In the genomic region with DNA sequence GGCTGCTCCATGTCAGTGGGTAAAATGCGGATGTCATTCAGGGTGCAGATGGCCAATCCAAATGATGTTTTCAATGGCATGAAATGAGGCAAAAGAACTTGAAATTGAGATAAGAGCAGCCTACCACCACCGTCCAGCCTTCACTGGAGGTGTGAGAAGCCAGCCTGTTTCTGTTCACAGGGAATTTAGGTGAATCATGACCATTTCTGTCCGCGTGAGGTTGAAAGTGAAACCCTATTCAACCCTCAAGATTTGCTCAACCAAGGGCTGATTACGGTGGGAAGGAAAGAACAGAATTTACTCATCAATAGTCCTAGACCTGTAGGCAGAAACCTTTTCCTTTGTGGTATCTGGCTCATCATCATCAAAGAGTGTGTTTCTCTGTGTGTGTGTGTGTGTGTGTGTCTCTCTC, we compare ENCODE assay signal across 8 cellular contexts.
A peak's percentile ranks its signal among the peaks of the same experiment; 100 is the strongest.
DNase-seq lines count a peak whose midpoint lies in the region; ATAC-seq and TF ChIP-seq lines count a peak whose summit lies in the region.

No MANE protein-coding gene starts in this region.

- peak; percentile 9 for DNase-seq in activated CD4-positive, alpha-beta T cell treated with anti-CD3 and anti-CD28 coated beads for 1 hour
- no peak for DNase-seq in activated CD4-positive, alpha-beta T cell treated with anti-CD3 and anti-CD28 coated beads, Interleukin-2, amount 50 U/mL, for 1 hour
- DNase-seq in IMR-90 (peak; percentile 11), MV-4-11 (lab: John Stamatoyannopoulos, UW) (no peak), left lung (no peak), pons (ENCODE audit: low spot score) (no peak)
- DNase-seq in activated naive CD8-positive, alpha-beta T cell treated with anti-CD3 and anti-CD28 coated beads for 36 hours: peak; percentile 72

- no TSS peak for BruUV-seq in IMR-90 (replicated peaks; lab: Mats Ljungman, UMichigan)

- TF ChIP-seq CTCF in IMR-90 (conservative IDR thresholded peaks at IDR 0.05; ENCODE audit: low read depth, low read length) (no peak), left lung (IDR thresholded peaks at IDR 0.05) (no peak)

- intact Hi-C loops in IMR-90 (cut with micrococcal nuclease): no loop called here
- intact Hi-C loops in left lung (cut with DNase I): no loop called here

- H3K4me1 ChIP-seq in IMR-90 (ENCODE audit: control insufficient read depth, insufficient read depth, low read length): no peaks in the 10 kb centered on the region
- H3K4me1 ChIP-seq in left lung: no peaks in the 10 kb centered on the region

- in situ Hi-C loops in IMR-90 (cut with MboI; ENCODE audit: low sequenced_read_pairs): no loop called here

- no peak for TF ChIP-seq RAD21 in IMR-90 (IDR thresholded peaks at IDR 0.05; ENCODE audit: low read length)

- CTCF ChIA-PET in IMR-90 (lab: Yijun Ruan, JAX): no interaction called here

- no peak overlapping the region for H3K4ac ChIP-seq in IMR-90 (ENCODE audit: low read depth, low read length)

- H3K9me1 ChIP-seq in IMR-90 (ENCODE audit: insufficient read depth, low read length): no peaks in the 10 kb centered on the region

- WGBS in IMR-90 (ENCODE audit: extremely low coverage in 2 of 2, insufficient read length in 1 of 2), 2 experiments: no CpG with 5 or more reads among the region's 5 CpGs

- no peak overlapping the region for H2AK5ac ChIP-seq in IMR-90 (ENCODE audit: low read depth, low read length)

- dilution Hi-C loops in IMR-90 (cut with HindIII; ENCODE audit: low sequenced_read_pairs, unreplicated experiment): no loop called here

- H3K36me3 Mint-ChIP-seq in activated naive CD8-positive, alpha-beta T cell treated with anti-CD3 and anti-CD28 coated beads for 36 hours: peaks cover 7% of the 10 kb centered on the region
- H3K36me3 Mint-ChIP-seq in stimulated activated naive CD8-positive, alpha-beta T cell treated with anti-CD3 and anti-CD28 coated beads, Interleukin-15, Interleukin-2, amounts not matched to agents 100 ng/mL and 50 ng/mL, for 24 hours (ENCODE audit: low read depth): peaks cover 7% of the 10 kb centered on the region

- no peak overlapping the region for H2BK120ac ChIP-seq in IMR-90 (ENCODE audit: low read depth, low read length)

- H3K23ac ChIP-seq in IMR-90 (ENCODE audit: low read depth, low read length): no peak overlapping the region

- POLR2A ChIA-PET in IMR-90 (lab: Charles Lee; ENCODE audit: unreplicated experiment): no interaction called here

- H2BK5ac ChIP-seq in IMR-90 (ENCODE audit: low read depth, low read length, poor library complexity, severe bottlenecking): no peak overlapping the region

- H3K14ac ChIP-seq in IMR-90 (replicated peaks; ENCODE audit: low read depth, low read length): no peak overlapping the region

- H3K9me3 Mint-ChIP-seq in activated naive CD8-positive, alpha-beta T cell treated with anti-CD3 and anti-CD28 coated beads for 36 hours: peaks cover 8% of the 10 kb centered on the region
- H3K9me3 Mint-ChIP-seq in stimulated activated naive CD8-positive, alpha-beta T cell treated with anti-CD3 and anti-CD28 coated beads, Interleukin-15, Interleukin-2, amounts not matched to agents 100 ng/mL and 50 ng/mL, for 24 hours: peaks cover 11% of the 10 kb centered on the region

- no peak overlapping the region for H2AK9ac ChIP-seq in IMR-90 (replicated peaks; ENCODE audit: low read depth, low read length, poor library complexity)

- no peak for TF ChIP-seq POLR2A in IMR-90 (IDR thresholded peaks at IDR 0.05; ENCODE audit: low read depth, low read length)

- no peak overlapping the region for H2AFZ ChIP-seq in IMR-90 (replicated peaks; ENCODE audit: low read length, poor library complexity)

- no peak overlapping the region for H3K18ac ChIP-seq in IMR-90 (ENCODE audit: low read depth, low read length)

- H3K9ac ChIP-seq in IMR-90 (ENCODE audit: low read depth, low read length): no peak overlapping the region

- no peaks in the 10 kb centered on the region for H4K20me1 ChIP-seq in IMR-90 (ENCODE audit: insufficient read depth, low read length)

- H3K4me3 ChIP-seq in IMR-90 (ENCODE audit: insufficient read depth, low read depth, low read length) (no peak overlapping the region), left lung (no peak overlapping the region)

- no peak overlapping the region for H4K5ac ChIP-seq in IMR-90 (ENCODE audit: low read depth, low read length)

- peaks cover 15% of the 10 kb centered on the region for H3K27me3 Mint-ChIP-seq in activated naive CD8-positive, alpha-beta T cell treated with anti-CD3 and anti-CD28 coated beads for 36 hours
- no peaks in the 10 kb centered on the region for H3K27me3 Mint-ChIP-seq in stimulated activated naive CD8-positive, alpha-beta T cell treated with anti-CD3 and anti-CD28 coated beads, Interleukin-15, Interleukin-2, amounts not matched to agents 100 ng/mL and 50 ng/mL, for 24 hours

- no peak overlapping the region for H2BK20ac ChIP-seq in IMR-90 (ENCODE audit: low read depth, low read length)

- H4K91ac ChIP-seq in IMR-90 (ENCODE audit: insufficient read depth, low read depth, low read length): no peak overlapping the region

- H3K27me3 ChIP-seq in IMR-90 (ENCODE audit: control insufficient read depth, insufficient read depth, low read length): no peaks in the 10 kb centered on the region
- no peaks in the 10 kb centered on the region for H3K27me3 ChIP-seq in left lung

- H3K27ac ChIP-seq in IMR-90 (ENCODE audit: insufficient read depth, low read length): no peak overlapping the region
- H3K27ac ChIP-seq in left lung: no peak overlapping the region

- no peaks in the 10 kb centered on the region for H3K36me3 ChIP-seq in IMR-90 (ENCODE audit: control insufficient read depth, insufficient read depth, low read length)
- H3K36me3 ChIP-seq in left lung: no peaks in the 10 kb centered on the region

- no peak overlapping the region for H2BK15ac ChIP-seq in IMR-90 (ENCODE audit: low read depth, low read length)

- peak overlapping the region; percentile 67 for H3K27ac Mint-ChIP-seq in activated naive CD8-positive, alpha-beta T cell treated with anti-CD3 and anti-CD28 coated beads for 36 hours
- H3K27ac Mint-ChIP-seq in stimulated activated naive CD8-positive, alpha-beta T cell treated with anti-CD3 and anti-CD28 coated beads, Interleukin-15, Interleukin-2, amounts not matched to agents 100 ng/mL and 50 ng/mL, for 24 hours: peak overlapping the region; percentile 99

- no peaks in the 10 kb centered on the region for H3K79me1 ChIP-seq in IMR-90 (ENCODE audit: low read depth in 1 of 2, low read length in 2 of 2)

- H3K56ac ChIP-seq in IMR-90 (ENCODE audit: extremely low read depth, insufficient read depth, low read length): no peak overlapping the region

- no peak overlapping the region for H3K4me3 Mint-ChIP-seq in activated naive CD8-positive, alpha-beta T cell treated with anti-CD3 and anti-CD28 coated beads for 36 hours
- H3K4me3 Mint-ChIP-seq in stimulated activated naive CD8-positive, alpha-beta T cell treated with anti-CD3 and anti-CD28 coated beads, Interleukin-15, Interleukin-2, amounts not matched to agents 100 ng/mL and 50 ng/mL, for 24 hours: peak overlapping the region; percentile 54

- no peaks in the 10 kb centered on the region for H3K9me3 ChIP-seq in IMR-90 (ENCODE audit: control insufficient read depth, insufficient read depth, low read length)
- no peaks in the 10 kb centered on the region for H3K9me3 ChIP-seq in left lung

- peaks cover 32% of the 10 kb centered on the region for H3K4me1 Mint-ChIP-seq in activated naive CD8-positive, alpha-beta T cell treated with anti-CD3 and anti-CD28 coated beads for 36 hours
- H3K4me1 Mint-ChIP-seq in stimulated activated naive CD8-positive, alpha-beta T cell treated with anti-CD3 and anti-CD28 coated beads, Interleukin-15, Interleukin-2, amounts not matched to agents 100 ng/mL and 50 ng/mL, for 24 hours (ENCODE audit: low read depth): peaks cover 61% of the 10 kb centered on the region

- no peak for ATAC-seq in IMR-90 (ENCODE audit: low read depth)
- no peak for ATAC-seq in left lung

- H3K4me2 ChIP-seq in IMR-90 (ENCODE audit: low read depth, low read length): no peak overlapping the region

- H4K8ac ChIP-seq in IMR-90 (ENCODE audit: low read depth in 2 of 2, low read length in 2 of 2): no peak overlapping the region

TF ChIP-seq in IMR-90, 13 proteins besides CTCF, POLR2A, EP300 and RAD21:
- TF ChIP-seq RCOR1 (IDR thresholded peaks at IDR 0.05; ENCODE audit: insufficient replicate concordance, low read length): no peak
- TF ChIP-seq CHD1 (IDR thresholded peaks at IDR 0.05; ENCODE audit: low read depth, low read length): no peak
- TF ChIP-seq SMC3 (IDR thresholded peaks at IDR 0.05; ENCODE audit: low read depth, low read length): no peak
- TF ChIP-seq MAFK (IDR thresholded peaks at IDR 0.05; ENCODE audit: low read depth, low read length): no peak
- TF ChIP-seq CEBPB (IDR thresholded peaks at IDR 0.05; ENCODE audit: low read depth, low read length): no peak
- TF ChIP-seq, protein P1, sequence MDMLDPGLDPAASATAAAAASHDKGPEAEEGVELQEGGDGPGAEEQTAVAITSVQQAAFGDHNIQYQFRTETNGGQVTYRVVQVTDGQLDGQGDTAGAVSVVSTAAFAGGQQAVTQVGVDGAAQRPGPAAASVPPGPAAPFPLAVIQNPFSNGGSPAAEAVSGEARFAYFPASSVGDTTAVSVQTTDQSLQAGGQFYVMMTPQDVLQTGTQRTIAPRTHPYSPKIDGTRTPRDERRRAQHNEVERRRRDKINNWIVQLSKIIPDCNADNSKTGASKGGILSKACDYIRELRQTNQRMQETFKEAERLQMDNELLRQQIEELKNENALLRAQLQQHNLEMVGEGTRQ (IDR thresholded peaks at IDR 0.05; ENCODE audit: low read depth, low read length): no peak
- TF ChIP-seq, protein P2, sequence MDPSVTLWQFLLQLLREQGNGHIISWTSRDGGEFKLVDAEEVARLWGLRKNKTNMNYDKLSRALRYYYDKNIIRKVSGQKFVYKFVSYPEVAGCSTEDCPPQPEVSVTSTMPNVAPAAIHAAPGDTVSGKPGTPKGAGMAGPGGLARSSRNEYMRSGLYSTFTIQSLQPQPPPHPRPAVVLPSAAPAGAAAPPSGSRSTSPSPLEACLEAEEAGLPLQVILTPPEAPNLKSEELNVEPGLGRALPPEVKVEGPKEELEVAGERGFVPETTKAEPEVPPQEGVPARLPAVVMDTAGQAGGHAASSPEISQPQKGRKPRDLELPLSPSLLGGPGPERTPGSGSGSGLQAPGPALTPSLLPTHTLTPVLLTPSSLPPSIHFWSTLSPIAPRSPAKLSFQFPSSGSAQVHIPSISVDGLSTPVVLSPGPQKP (IDR thresholded peaks at IDR 0.05; ENCODE audit: borderline replicate concordance, low read depth, low read length): no peak
- TF ChIP-seq RFX5 (IDR thresholded peaks at IDR 0.05; ENCODE audit: low read depth, low read length): no peak
- no peak for TF ChIP-seq MAZ (IDR thresholded peaks at IDR 0.05; ENCODE audit: borderline replicate concordance, low read depth, low read length)

Comparison
In these comparisons a context has a peak if more than half of its experiments do, and no peak if none do; other contexts are left out.
1. DNase-seq: peak in activated CD4-positive, alpha-beta T cell treated with anti-CD3 and anti-CD28 coated beads for 1 hour (single experiment), IMR-90 (single experiment) and activated naive CD8-positive, alpha-beta T cell treated with anti-CD3 and anti-CD28 coated beads for 36 hours (single experiment); none in activated CD4-positive, alpha-beta T cell treated with anti-CD3 and anti-CD28 coated beads, Interleukin-2, amount 50 U/mL, for 1 hour (single experiment), MV-4-11 (single experiment), left lung (0 of 2) and pons (single experiment).